2 cellular contexts compared by ENCODE assay signal in genomic region chr1:233782932-233783586, GRCh38.
TF ChIP-seq lines count a peak whose summit lies in the region.

No MANE protein-coding gene starts in this region.

TF ChIP-seq in GM23338, 12 proteins besides CTCF, POLR2A, EP300 and RAD21 (continued from another document):
- TF ChIP-seq REST (IDR thresholded peaks at IDR 0.05; ENCODE audit: unreplicated experiment) (no peak), CREB1 (CRISPR knock-in tag; IDR thresholded peaks at IDR 0.05; ENCODE audit: low read depth) (no peak), POLR2AphosphoS5 (IDR thresholded peaks at IDR 0.05; ENCODE audit: low read depth) (no peak), STAT1 (IDR thresholded peaks at IDR 0.05; ENCODE audit: unreplicated experiment) (no peak), ZNF331 (CRISPR knock-in tag; IDR thresholded peaks at IDR 0.05; ENCODE audit: low read depth) (no peak), EZH2phosphoT487 (IDR thresholded peaks at IDR 0.05; ENCODE audit: unreplicated experiment) (no peak), ZNF462 (CRISPR knock-in tag; IDR thresholded peaks at IDR 0.05) (no peak), ZNF114 (CRISPR knock-in tag; IDR thresholded peaks at IDR 0.05) (no peak), EZH2 (IDR thresholded peaks at IDR 0.05; ENCODE audit: low read depth, unreplicated experiment) (no peak)

TF ChIP-seq in H1, 55 proteins besides CTCF, POLR2A, EP300 and RAD21 (continued from another document):
- no peak for TF ChIP-seq BCL11A (IDR thresholded peaks at IDR 0.05; ENCODE audit: low read depth in 2 of 2, low read length in 2 of 2)
- TF ChIP-seq SIX5 (IDR thresholded peaks at IDR 0.05; ENCODE audit: low read depth, low read length) = no peak
- no peak for TF ChIP-seq CBX8 (IDR thresholded peaks at IDR 0.05; ENCODE audit: borderline replicate concordance, low read depth, low read length)
